ENCODE assay signal across 17 cellular contexts in genomic region chr2:109062558-109063325, GRCh38.
DNase-seq lines count a peak whose midpoint lies in the region; ATAC-seq lines count a peak whose summit lies in the region.
"Had no signal": no experiment of that assay in that cellular context is flagged by ENCODE, and none has a peak within 500 bp of the region (broad histone marks: within the 10 kb centered on the region; RNA-seq: fewer than 3 reads in every experiment).

No MANE protein-coding gene starts in this region.

- no peaks in the 10 kb centered on the region for H3K27me3 Mint-ChIP-seq in stimulated activated naive CD8-positive, alpha-beta T cell treated with anti-CD3 and anti-CD28 coated beads, Interleukin-15, amount 100 ng/mL, for 72 hours
- no peaks in the 10 kb centered on the region for H3K27me3 Mint-ChIP-seq in activated CD4-positive, alpha-beta T cell treated with anti-CD3 and anti-CD28 coated beads, Interleukin-2, amount 10 ng/mL, durations not matched to agents 7 days and 5 days
- H3K27me3 Mint-ChIP-seq: activated naive CD8-positive, alpha-beta T cell had no signal

- peaks cover 30% of the 10 kb centered on the region for H3K4me1 Mint-ChIP-seq in stimulated activated naive CD8-positive, alpha-beta T cell treated with anti-CD3 and anti-CD28 coated beads, Interleukin-15, amount 100 ng/mL, for 72 hours
- H3K4me1 Mint-ChIP-seq in activated CD4-positive, alpha-beta T cell treated with anti-CD3 and anti-CD28 coated beads, Interleukin-2, amount 10 ng/mL, durations not matched to agents 7 days and 5 days, result peaks cover 22% of the 10 kb centered on the region

- CTCF ChIA-PET in activated CD4-positive, alpha-beta T cell treated with anti-CD3 and anti-CD28 coated beads, Interleukin-2, amount 10 ng/mL, durations not matched to agents 7 days and 5 days (lab: Charles Lee), result interaction anchor here (1.4 kb wide), 1 partner anchor 11 kb away, joined by 3 read pairs; no protein-coding TSS in a partner anchor

- no peak overlapping the region for H3K4me3 Mint-ChIP-seq in stimulated activated naive CD8-positive, alpha-beta T cell treated with anti-CD3 and anti-CD28 coated beads, Interleukin-15, amount 100 ng/mL, for 72 hours
- no peak overlapping the region for H3K4me3 Mint-ChIP-seq in activated CD4-positive, alpha-beta T cell treated with anti-CD3 and anti-CD28 coated beads, Interleukin-2, amount 10 ng/mL, durations not matched to agents 7 days and 5 days
- H3K4me3 Mint-ChIP-seq: activated naive CD8-positive, alpha-beta T cell; naive B cell had no signal

- no peaks in the 10 kb centered on the region for H3K36me3 Mint-ChIP-seq in activated CD4-positive, alpha-beta T cell treated with anti-CD3 and anti-CD28 coated beads, Interleukin-2, amount 10 ng/mL, durations not matched to agents 7 days and 5 days (ENCODE audit: low read depth)
- H3K36me3 Mint-ChIP-seq: activated naive CD8-positive, alpha-beta T cell; naive B cell had no signal

- H3K9me3 Mint-ChIP-seq in stimulated activated naive CD8-positive, alpha-beta T cell treated with anti-CD3 and anti-CD28 coated beads, Interleukin-15, amount 100 ng/mL, for 72 hours, result no peaks in the 10 kb centered on the region
- H3K9me3 Mint-ChIP-seq in activated CD4-positive, alpha-beta T cell treated with anti-CD3 and anti-CD28 coated beads, Interleukin-2, amount 10 ng/mL, durations not matched to agents 7 days and 5 days, result no peaks in the 10 kb centered on the region
- H3K9me3 Mint-ChIP-seq: naive B cell had no signal

- peak overlapping the region in 1 of 2 donors; percentile 35 for H3K27ac Mint-ChIP-seq in stimulated activated naive CD8-positive, alpha-beta T cell treated with anti-CD3 and anti-CD28 coated beads, Interleukin-15, amount 100 ng/mL, for 72 hours
- no peak overlapping the region for H3K27ac Mint-ChIP-seq in activated CD4-positive, alpha-beta T cell treated with anti-CD3 and anti-CD28 coated beads, Interleukin-2, amount 10 ng/mL, durations not matched to agents 7 days and 5 days
- H3K27ac Mint-ChIP-seq: activated naive CD8-positive, alpha-beta T cell; naive B cell had no signal

- peak; percentile 19 for ATAC-seq in stimulated activated naive CD8-positive, alpha-beta T cell treated with anti-CD3 and anti-CD28 coated beads, Interleukin-15, Interleukin-2, amounts not matched to agents 100 U/mL and 50 U/mL, for 24 hours
- ATAC-seq in stimulated activated naive CD8-positive, alpha-beta T cell treated with anti-CD3 and anti-CD28 coated beads, Interleukin-15, amount 100 ng/mL, for 72 hours, result no peak
- no peak for ATAC-seq in HG03378 (IDR thresholded peaks at IDR 0.05; ENCODE audit: unreplicated experiment)
- ATAC-seq in HG03460 (IDR thresholded peaks at IDR 0.05; ENCODE audit: unreplicated experiment), result no peak
- ATAC-seq: left lung had no signal

- DNase-seq in stimulated activated naive CD8-positive, alpha-beta T cell treated with anti-CD3 and anti-CD28 coated beads, Interleukin-15, Interleukin-2, amounts not matched to agents 100 U/mL and 50 U/mL, for 24 hours, result no peak
- no peak for DNase-seq in stimulated activated naive CD8-positive, alpha-beta T cell treated with anti-CD3 and anti-CD28 coated beads, Interleukin-15, amount 100 ng/mL, for 72 hours
- DNase-seq in NCI-H2171 treated with DMSO at 0.1 percent for 48 hours (lab: John Stamatoyannopoulos, UW) (peak; percentile 59), iPS-NIHi11 (ENCODE audit: low spot score) (peak; percentile 56), cerebellum (ENCODE audit: low spot score) (no peak)
- no peak for DNase-seq in activated CD4-positive, alpha-beta T cell treated with anti-CD3 and anti-CD28 coated beads, Interleukin-2, amount 10 ng/mL, durations not matched to agents 7 days and 5 days
- DNase-seq: brain microvascular endothelial cell, KG1, left lung, naive B cell, NCI-H146, Right ventricle myocardium superior, substantia nigra, T-helper 9 cell had no signal

- POLR2A ChIA-PET in activated CD4-positive, alpha-beta T cell treated with anti-CD3 and anti-CD28 coated beads, Interleukin-2, amount 10 ng/mL, durations not matched to agents 7 days and 5 days (lab: Charles Lee), result no interaction called here

Comparison
In these comparisons a context has a peak if more than half of its experiments do, and no peak if none do; other contexts are left out.
1. DNase-seq: peak in NCI-H2171 treated with DMSO at 0.1 percent for 48 hours (single experiment) and iPS-NIHi11 (single experiment); none in stimulated activated naive CD8-positive, alpha-beta T cell treated with anti-CD3 and anti-CD28 coated beads, Interleukin-15, Interleukin-2, amounts not matched to agents 100 U/mL and 50 U/mL, for 24 hours (single experiment), stimulated activated naive CD8-positive, alpha-beta T cell treated with anti-CD3 and anti-CD28 coated beads, Interleukin-15, amount 100 ng/mL, for 72 hours (0 of 2), activated CD4-positive, alpha-beta T cell treated with anti-CD3 and anti-CD28 coated beads, Interleukin-2, amount 10 ng/mL, durations not matched to agents 7 days and 5 days (single experiment) and cerebellum (single experiment).